Comparison of ENCODE assay signal across 10 cellular contexts in the genomic region with DNA sequence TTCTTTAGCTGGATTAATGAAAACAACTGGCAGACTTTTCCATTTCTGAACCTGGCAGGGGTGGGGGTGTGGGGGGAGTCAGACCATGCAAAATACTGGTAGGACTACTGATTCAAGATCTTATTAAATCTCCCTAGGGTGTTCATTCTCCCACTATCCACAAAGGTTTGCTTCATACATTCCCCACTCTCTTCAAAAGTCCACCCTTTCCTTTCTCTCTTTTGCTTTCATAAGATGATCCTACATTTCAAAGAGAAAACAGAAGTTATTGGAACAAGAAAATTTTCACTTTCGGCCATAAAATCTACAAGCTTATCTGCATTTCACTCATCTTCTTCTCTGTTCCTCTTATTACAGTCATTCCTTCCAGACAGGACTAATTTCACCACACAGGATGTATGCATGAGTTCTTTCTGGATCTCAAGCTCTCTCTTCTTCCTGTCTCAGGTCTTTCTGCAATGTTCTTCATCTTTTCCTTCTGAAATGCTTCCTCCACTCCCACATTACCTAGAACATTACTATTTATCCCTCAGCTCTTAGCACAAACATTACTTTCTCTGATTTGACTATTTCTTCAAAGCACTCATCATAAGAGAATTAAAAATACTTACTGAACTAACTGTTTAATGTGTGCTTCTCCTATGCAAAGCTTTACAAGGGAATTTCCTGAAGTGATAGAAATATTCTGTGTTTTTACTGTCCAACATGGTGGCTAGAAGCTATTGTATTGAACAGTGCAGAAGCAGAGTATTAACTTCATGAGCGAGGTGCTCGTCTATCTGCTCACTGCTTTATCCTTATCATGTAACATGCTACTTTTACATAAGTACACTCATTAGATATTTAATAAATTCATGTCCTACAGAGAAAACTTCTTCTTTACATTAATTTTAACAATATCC.
DNase-seq lines count a peak whose midpoint lies in the region; ATAC-seq and TF ChIP-seq lines count a peak whose summit lies in the region.
"Had no signal": no experiment of that assay in that cellular context is flagged by ENCODE, and none has a peak within 500 bp of the region (broad histone marks: within the 10 kb centered on the region; RNA-seq: fewer than 3 reads in every experiment).

No MANE protein-coding gene starts in this region.

- peaks cover 0 to 8% of the 10 kb centered on the region in 2 donors for H3K9me3 Mint-ChIP-seq in activated naive CD4-positive, alpha-beta T cell treated with anti-CD3 and anti-CD28 coated beads, Interleukin-2, amount 50 U/mL, for 72 hours
- H3K9me3 Mint-ChIP-seq in activated naive CD4-positive, alpha-beta T cell treated with anti-CD3 and anti-CD28 coated beads for 36 hours = peaks cover 6% of the 10 kb centered on the region
- peaks cover under 1% of the 10 kb centered on the region in 2 donors for H3K9me3 Mint-ChIP-seq in stimulated activated naive CD8-positive, alpha-beta T cell treated with anti-CD3 and anti-CD28 coated beads, Interleukin-15, amount 100 ng/mL, for 72 hours

- H3K27ac Mint-ChIP-seq in activated naive CD4-positive, alpha-beta T cell treated with anti-CD3 and anti-CD28 coated beads, Interleukin-2, amount 50 U/mL, for 72 hours = peak overlapping the region in 1 of 2 donors; percentile 28
- H3K27ac Mint-ChIP-seq in activated naive CD4-positive, alpha-beta T cell treated with anti-CD3 and anti-CD28 coated beads for 36 hours = no peak overlapping the region
- no peak overlapping the region for H3K27ac Mint-ChIP-seq in stimulated activated naive CD8-positive, alpha-beta T cell treated with anti-CD3 and anti-CD28 coated beads, Interleukin-15, amount 100 ng/mL, for 72 hours

- H3K36me3 ChIP-seq in HEK293 (ENCODE audit: control insufficient read depth in 2 of 2, insufficient read depth in 1 of 2, low read length in 2 of 2) (no peaks in the 10 kb centered on the region; a peak in 1 of 3 replicates), ascending aorta (no peaks in the 10 kb centered on the region), HAP-1 (replicated peaks) (no peaks in the 10 kb centered on the region)

- no peak overlapping the region for H3K4me3 Mint-ChIP-seq in activated naive CD4-positive, alpha-beta T cell treated with anti-CD3 and anti-CD28 coated beads for 36 hours
- peak overlapping the region in 1 of 2 donors; percentile 8 for H3K4me3 Mint-ChIP-seq in stimulated activated naive CD8-positive, alpha-beta T cell treated with anti-CD3 and anti-CD28 coated beads, Interleukin-15, amount 100 ng/mL, for 72 hours

- no peak for TF ChIP-seq CTCF in HEK293 (tag by site-specific recombination; IDR thresholded peaks at IDR 0.05)
- TF ChIP-seq CTCF in ascending aorta (IDR thresholded peaks at IDR 0.05) = no peak

- CTCF ChIA-PET in activated naive CD4-positive, alpha-beta T cell treated with anti-CD3 and anti-CD28 coated beads for 36 hours (lab: Charles Lee) = interaction anchor here (0.6 to 1.1 kb wide), 4 partner anchors 11 to 586 kb away, joined by 3 to 4 read pairs (median 3); no protein-coding TSS in a partner anchor
- CTCF ChIA-PET in HEK293 (lab: Yijun Ruan, JAX) = interaction anchor here (0.7 kb wide), 1 partner anchor 12 kb away, joined by 3 read pairs; no protein-coding TSS in a partner anchor

- no peaks in the 10 kb centered on the region for H3K9me3 ChIP-seq in HEK293 (ENCODE audit: control insufficient read depth, insufficient read depth, low read depth, low read length)
- no peaks in the 10 kb centered on the region for H3K9me3 ChIP-seq in ascending aorta
- no peaks in the 10 kb centered on the region for H3K9me3 ChIP-seq in HAP-1

- H3K27ac ChIP-seq in HEK293 (ENCODE audit: extremely low read depth, low read depth, low read length) = no peak overlapping the region
- H3K27ac ChIP-seq in ascending aorta = no peak overlapping the region

- peaks cover 27% of the 10 kb centered on the region for H3K4me1 Mint-ChIP-seq in activated naive CD4-positive, alpha-beta T cell treated with anti-CD3 and anti-CD28 coated beads for 36 hours (ENCODE audit: low read depth)
- peaks cover 45% of the 10 kb centered on the region for H3K4me1 Mint-ChIP-seq in stimulated activated naive CD8-positive, alpha-beta T cell treated with anti-CD3 and anti-CD28 coated beads, Interleukin-15, amount 100 ng/mL, for 72 hours

- in situ Hi-C loops in HAP-1 (cut with MboI; ENCODE audit: low sequenced_read_pairs) = no loop called here

- H3K36me3 Mint-ChIP-seq in activated naive CD4-positive, alpha-beta T cell treated with anti-CD3 and anti-CD28 coated beads, Interleukin-2, amount 50 U/mL, for 72 hours = peaks cover 16 to 21% of the 10 kb centered on the region in 2 donors
- peaks cover 18% of the 10 kb centered on the region for H3K36me3 Mint-ChIP-seq in activated naive CD4-positive, alpha-beta T cell treated with anti-CD3 and anti-CD28 coated beads for 36 hours (ENCODE audit: low read depth)

- H3K27me3 ChIP-seq in ascending aorta (no peaks in the 10 kb centered on the region), HAP-1 (ENCODE audit: low read depth) (no peaks in the 10 kb centered on the region)

- no peak for DNase-seq in activated naive CD4-positive, alpha-beta T cell treated with anti-CD3 and anti-CD28 coated beads, Interleukin-2, amount 50 U/mL, for 72 hours (ENCODE audit: low spot score in 2 of 2)
- DNase-seq in activated naive CD4-positive, alpha-beta T cell treated with anti-CD3 and anti-CD28 coated beads for 36 hours = no peak
- DNase-seq in stimulated activated naive CD8-positive, alpha-beta T cell treated with anti-CD3 and anti-CD28 coated beads, Interleukin-15, amount 100 ng/mL, for 72 hours = no peak
- no peak for DNase-seq in ascending aorta (ENCODE audit: low spot score in 2 of 2)
- DNase-seq in stimulated activated CD4-positive, alpha-beta T cell treated with anti-CD3 and anti-CD28 coated beads, Interleukin-2, amount 100 ng/mL, for 48 hours = no peak
- no peak for DNase-seq in HAP-1 (ENCODE audit: low spot score in 2 of 2)
- DNase-seq: amniotic stem cell, T-helper 9 cell had no signal

- POLR2A ChIA-PET in HEK293 (lab: Yijun Ruan, JAX) = no interaction called here

- H3K4me3 ChIP-seq in HEK293 (ENCODE audit: low read depth, low read length) (no peak overlapping the region), ascending aorta (no peak overlapping the region), HAP-1 (no peak overlapping the region)

- intact Hi-C loops in activated naive CD4-positive, alpha-beta T cell treated with anti-CD3 and anti-CD28 coated beads for 36 hours (cut with micrococcal nuclease) = loop anchor here (2.0 to 10.0 kb wide), 3 partner anchors 177 to 289 kb away; no protein-coding TSS in a partner anchor
- intact Hi-C loops in ascending aorta (cut with DNase I) = no loop called here

- no peaks in the 10 kb centered on the region for H3K27me3 Mint-ChIP-seq in activated naive CD4-positive, alpha-beta T cell treated with anti-CD3 and anti-CD28 coated beads for 36 hours (ENCODE audit: low read depth)
- H3K27me3 Mint-ChIP-seq in stimulated activated naive CD8-positive, alpha-beta T cell treated with anti-CD3 and anti-CD28 coated beads, Interleukin-15, amount 100 ng/mL, for 72 hours = no peaks in the 10 kb centered on the region

- H3K4me1 ChIP-seq in HEK293 (ENCODE audit: control insufficient read depth, insufficient read depth, low read length) (0 out of 2 replicates have a peak, but pooled peaks cover 3% of the 10 kb centered on the region), ascending aorta (peaks cover 0 to 11% of the 10 kb centered on the region in 2 donors), HAP-1 (no peaks in the 10 kb centered on the region; the same call in 1 of the 2 replicates)

- peak; percentile 83 to 93 for ATAC-seq in activated naive CD4-positive, alpha-beta T cell treated with anti-CD3 and anti-CD28 coated beads, Interleukin-2, amount 50 U/mL, for 72 hours
- ATAC-seq in HG03571 (IDR thresholded peaks at IDR 0.05; ENCODE audit: unreplicated experiment) = peak; percentile 67
- peak; percentile 84 for ATAC-seq in stimulated activated naive CD8-positive, alpha-beta T cell treated with anti-CD3 and anti-CD28 coated beads, Interleukin-15, amount 100 ng/mL, for 72 hours

TF ChIP-seq in HEK293, 187 proteins besides CTCF, POLR2A, EP300 and RAD21:
- TF ChIP-seq ZNF660 (tag by site-specific recombination; IDR thresholded peaks at IDR 0.05) (no peak), ZNF211 (tag by site-specific recombination; IDR thresholded peaks at IDR 0.05; ENCODE audit: low read depth) (no peak), PRDM1 (tag by site-specific recombination; IDR thresholded peaks at IDR 0.05) (peak; percentile 49; the same call in 1 of the 2 replicates)
- TF ChIP-seq, protein P1, sequence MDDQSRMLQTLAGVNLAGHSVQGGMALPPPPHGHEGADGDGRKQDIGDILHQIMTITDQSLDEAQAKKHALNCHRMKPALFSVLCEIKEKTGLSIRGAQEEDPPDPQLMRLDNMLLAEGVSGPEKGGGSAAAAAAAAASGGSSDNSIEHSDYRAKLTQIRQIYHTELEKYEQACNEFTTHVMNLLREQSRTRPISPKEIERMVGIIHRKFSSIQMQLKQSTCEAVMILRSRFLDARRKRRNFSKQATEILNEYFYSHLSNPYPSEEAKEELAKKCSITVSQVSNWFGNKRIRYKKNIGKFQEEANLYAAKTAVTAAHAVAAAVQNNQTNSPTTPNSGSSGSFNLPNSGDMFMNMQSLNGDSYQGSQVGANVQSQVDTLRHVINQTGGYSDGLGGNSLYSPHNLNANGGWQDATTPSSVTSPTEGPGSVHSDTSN (CRISPR knock-in tag; IDR thresholded peaks at IDR 0.05) = no peak
